8 cellular contexts compared by ENCODE assay signal in genomic region chr19:13082192-13083007, GRCh38. TPM values are rescaled to one million over a fixed set of nuclear protein-coding genes. Genes with fewer than 3 reads are reported as not detected.
DNase-seq lines count a peak whose midpoint lies in the region; ATAC-seq, FAIRE-seq and TF ChIP-seq lines count a peak whose summit lies in the region.

No MANE protein-coding gene starts in this region.

- FAIRE-seq in pancreas (lab: Jason Lieb, UNC) = no peak

- intact Hi-C loops in pancreas (cut with DNase I) = no loop called here

- H3K4me3 ChIP-seq in epithelial cell of proximal tubule (ENCODE audit: low read depth, low read length) (no peak overlapping the region), pancreas (no peak overlapping the region)

- ATAC-seq in pancreas (peak; percentile 38 to 76 (median 70)), HG03520 (IDR thresholded peaks at IDR 0.05; ENCODE audit: unreplicated experiment) (no peak), HG02642 (IDR thresholded peaks at IDR 0.05; ENCODE audit: poor library complexity, unreplicated experiment) (no peak)

- H3K36me3 ChIP-seq in pancreas = no peaks in the 10 kb centered on the region

- DNase-seq in EH (ENCODE audit: low read depth) (peak; percentile 65), NCI-H2227 treated with DMSO at 0.1 percent for 48 hours (lab: John Stamatoyannopoulos, UW) (peak; percentile 23), epithelial cell of proximal tubule (ENCODE audit: low read depth) (no peak), pancreas (no peak), NCI-H526 treated with DMSO at 0.1 percent for 48 hours (lab: John Stamatoyannopoulos, UW) (no peak), MV-4-11 (lab: John Stamatoyannopoulos, UW) (no peak)

- H3K9me3 ChIP-seq in pancreas = no peaks in the 10 kb centered on the region

- H3K27me3 ChIP-seq in pancreas = no peaks in the 10 kb centered on the region

- TF ChIP-seq CTCF in epithelial cell of proximal tubule (conservative IDR thresholded peaks at IDR 0.05; ENCODE audit: low read depth, low read length) (peak; percentile 44), pancreas (IDR thresholded peaks at IDR 0.05) (no peak)

- H3K27ac ChIP-seq in pancreas = peak overlapping the region in 2 of 4 donors; percentile 6 to 8

- H3K4me1 ChIP-seq in pancreas = peaks cover 0 to 3% (median 0%) of the 10 kb centered on the region in 3 donors

- 65 to 66% methylated on average over 10 to 14 of the region's 14 CpGs for WGBS in pancreas, 2 donors

RNA-seq across cellular contexts. Expression of gene LYL1, which starts 20.3 kb away (rescaled TPM):
- 4.0 and 6.9 TPM in 2 replicates for total RNA-seq in epithelial cell of proximal tubule
- 1 to 10 TPM in 4 of 6 donors, under 1 TPM in 2; 0.51 to 5.5 (median 1.7) TPM for total RNA-seq in pancreas
- polyA plus RNA-seq in pancreas = 1 to 10 TPM; 2.6 to 3.6 TPM

RNA-seq across cellular contexts. Expression of gene TRMT1, which starts 34.1 kb away (rescaled TPM):
- total RNA-seq in epithelial cell of proximal tubule = 49.9 and 56.1 TPM in 2 replicates
- 10 to 100 TPM; 12.7 to 29.2 (median 19.1) TPM for total RNA-seq in pancreas
- 100 to 1,000 TPM in 1 of 2 donors, 10 to 100 TPM in 1; 85.5 to 108 TPM for polyA plus RNA-seq in pancreas

RNA-seq across cellular contexts. Expression of gene NACC1, which starts 35.7 kb away (rescaled TPM):
- total RNA-seq in epithelial cell of proximal tubule (72.2 and 114 TPM in 2 replicates), pancreas (10 to 100 TPM in 5 of 6 donors, 1 to 10 TPM in 1; 9.8 to 25.3 (median 14.1) TPM)
- polyA plus RNA-seq in pancreas = 10 to 100 TPM in 1 of 2 donors, 1 to 10 TPM in 1; 7.0 to 19.8 TPM

Comparison
In these comparisons a context has a peak if more than half of its experiments do, and no peak if none do; other contexts are left out.
1. DNase-seq: peak in EH (single experiment) and NCI-H2227 treated with DMSO at 0.1 percent for 48 hours (single experiment); none in epithelial cell of proximal tubule (single experiment), pancreas (0 of 6), NCI-H526 treated with DMSO at 0.1 percent for 48 hours (single experiment) and MV-4-11 (single experiment).
2. ATAC-seq: peak in pancreas (4 of 4); none in HG03520 (single experiment) and HG02642 (single experiment).